Comparison of ENCODE assay signal across 8 cellular contexts in the genomic region with DNA sequence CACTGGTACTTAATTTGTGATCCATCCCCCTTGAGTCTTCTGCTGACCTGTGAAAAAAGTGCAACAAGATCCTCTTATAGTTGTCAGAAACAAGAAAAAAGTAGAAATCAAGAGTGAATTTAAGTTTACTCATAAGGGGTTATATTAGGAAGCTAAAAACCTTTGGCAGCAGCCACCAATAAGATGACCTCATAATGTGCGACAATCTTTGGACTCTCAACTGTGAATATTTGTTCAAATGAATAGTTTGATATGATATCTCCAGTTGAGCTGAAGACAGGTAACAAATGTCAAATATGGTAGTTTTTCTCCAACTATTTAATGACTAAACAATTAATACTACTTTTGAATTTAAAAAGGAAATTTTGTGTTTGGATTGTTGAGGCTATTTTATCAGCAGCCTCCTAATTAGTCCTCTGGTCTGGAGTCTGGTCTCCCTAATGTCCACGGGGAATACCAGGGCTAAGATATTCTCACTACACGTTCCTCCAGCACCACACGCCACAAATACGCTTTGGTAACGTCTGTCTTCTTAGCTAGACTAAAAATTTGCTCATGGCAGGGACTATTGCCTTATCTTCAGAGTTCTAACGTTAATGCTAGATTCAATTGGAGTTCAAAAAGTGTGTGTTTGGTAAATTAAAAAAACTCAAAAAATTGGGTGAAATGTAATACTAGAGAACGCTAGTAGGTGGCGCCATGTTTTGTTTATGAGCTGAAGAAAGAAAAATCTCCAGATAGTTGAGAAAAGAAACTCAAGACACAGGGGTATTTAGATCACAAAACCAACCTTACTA. TPM values are rescaled to one million over a fixed set of nuclear protein-coding genes. Genes with fewer than 3 reads are reported as not detected.
A peak's percentile ranks its signal among the peaks of the same experiment; 100 is the strongest.
DNase-seq lines count a peak whose midpoint lies in the region; ATAC-seq and TF ChIP-seq lines count a peak whose summit lies in the region.

No MANE protein-coding gene starts in this region.

- H3K4me3 ChIP-seq in HFF-Myc (replicated peaks; ENCODE audit: low read depth, low read length) (no peak overlapping the region), adipocyte (ENCODE audit: low read length) (no peak overlapping the region), right lobe of liver (peak overlapping the region in 1 of 3 donors; percentile 4)

- no peaks in the 10 kb centered on the region for H3K9me3 ChIP-seq in adipocyte (ENCODE audit: control insufficient read depth, low read length)
- H3K9me3 ChIP-seq in right lobe of liver, result no peaks in the 10 kb centered on the region

- no peak for DNase-seq in CD14-positive monocyte (ENCODE audit: low spot score)
- DNase-seq in HFF-Myc (ENCODE audit: extremely low read depth, low read depth), result no peak
- peak; percentile 58 for DNase-seq in adipocyte (ENCODE audit: low read depth)
- DNase-seq in right lobe of liver, result no peak
- DNase-seq in A172 (ENCODE audit: low spot score), result no peak

- H3K27me3 ChIP-seq in adipocyte (replicated peaks; ENCODE audit: control insufficient read depth, insufficient read depth, low read length) (peaks cover 16% of the 10 kb centered on the region), right lobe of liver (no peaks in the 10 kb centered on the region)

- intact Hi-C loops in CD14-positive monocyte (cut with micrococcal nuclease), result no loop called here
- intact Hi-C loops in right lobe of liver (cut with DNase I), result no loop called here

- peak overlapping the region in 2 of 3 donors; percentile 6 to 9 for H3K27ac ChIP-seq in right lobe of liver

- H3K9ac ChIP-seq in adipocyte (ENCODE audit: low read length), result no peak overlapping the region

- no peak for TF ChIP-seq POLR2A in right lobe of liver (IDR thresholded peaks at IDR 0.05)

- no peak overlapping the region for H3K27ac Mint-ChIP-seq in CD14-positive monocyte

- H3K4me1 ChIP-seq in adipocyte (ENCODE audit: control insufficient read depth, insufficient read depth, low read length) (no peaks in the 10 kb centered on the region), right lobe of liver (no peaks in the 10 kb centered on the region)

- H3K36me3 ChIP-seq in adipocyte (ENCODE audit: control insufficient read depth, insufficient read depth, low read length, severe bottlenecking) (no peaks in the 10 kb centered on the region), right lobe of liver (no peaks in the 10 kb centered on the region)

- H3K4me3 Mint-ChIP-seq in CD14-positive monocyte, result no peak overlapping the region

- H3K27me3 Mint-ChIP-seq in CD14-positive monocyte (ENCODE audit: low read depth in 3 of 3), result peaks cover 10 to 45% (median 44%) of the 10 kb centered on the region in 3 donors

- H3K36me3 Mint-ChIP-seq in CD14-positive monocyte, result no peaks in the 10 kb centered on the region

- no peaks in the 10 kb centered on the region for H3K9me3 Mint-ChIP-seq in CD14-positive monocyte

- 12% methylated on average over 9 of the region's 9 CpGs for WGBS in right lobe of liver (ENCODE audit: insufficient coverage, low coverage, low lambda C conversion rate, missing lambda C conversion rate)

- H3K4me1 Mint-ChIP-seq in CD14-positive monocyte, result no peaks in the 10 kb centered on the region

- ATAC-seq in right lobe of liver, result peak; percentile 69 to 91 (median 72)
- no peak for ATAC-seq in GM18498 (IDR thresholded peaks at IDR 0.05; ENCODE audit: unreplicated experiment)
- no peak for ATAC-seq in HG03520 (IDR thresholded peaks at IDR 0.05; ENCODE audit: unreplicated experiment)
- no peak for ATAC-seq in GM19397 (IDR thresholded peaks at IDR 0.05; ENCODE audit: unreplicated experiment)

- TF ChIP-seq CTCF in CD14-positive monocyte (IDR thresholded peaks at IDR 0.05), result peak; percentile 24
- TF ChIP-seq CTCF in HFF-Myc (IDR thresholded peaks at IDR 0.05; ENCODE audit: low read depth, low read length, missing control alignments), result peak; percentile 39
- peak; percentile 47 to 57 (median 55) for TF ChIP-seq CTCF in right lobe of liver (IDR thresholded peaks at IDR 0.05)

RNA-seq across cellular contexts. Expression of a gene that starts 51.0 kb away (rescaled TPM):
- polyA plus RNA-seq in CD14-positive monocyte, result not detected
- total RNA-seq in right lobe of liver, result under 1 TPM in 4 of 6 experiments, not detected in 2; 0.06 to 0.66 (median 0.21) TPM
- total RNA-seq in A172 (2014; rRNA removed; shearing (Covaris generic)), result 0.22 TPM in 1 of 2 replicates, not detected in the other

Comparison
In these comparisons a context has a peak if more than half of its experiments do, and no peak if none do; other contexts are left out.
1. ATAC-seq: peak in right lobe of liver (4 of 4); none in GM18498 (single experiment), HG03520 (single experiment) and GM19397 (single experiment).
2. Peak in every context shown above with its lines, with median percentiles within 50 percentile points of each other: CTCF ChIP-seq.